8 cellular contexts compared by ENCODE assay signal in the genomic region with DNA sequence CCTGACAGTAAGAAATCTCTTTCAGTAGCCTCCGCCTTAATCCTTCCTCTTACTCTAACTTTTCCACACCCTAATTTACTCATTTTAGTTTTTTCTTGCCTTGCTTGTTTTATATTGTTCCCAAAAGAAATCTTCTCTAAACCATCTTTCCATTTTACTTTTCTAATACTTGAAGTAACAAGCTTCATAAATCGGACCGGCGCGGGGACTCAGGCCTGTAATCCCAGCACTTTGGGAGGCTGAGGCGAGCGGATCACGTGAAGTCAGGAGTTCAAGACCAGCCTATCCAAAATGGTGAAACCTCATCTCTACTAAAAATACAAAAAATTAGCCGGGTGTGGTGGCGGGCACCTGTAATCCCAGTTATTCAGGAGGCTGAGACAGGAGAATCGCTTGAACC. TPM values are rescaled to one million over a fixed set of nuclear protein-coding genes. Genes with fewer than 3 reads are reported as not detected.
DNase-seq lines count a peak whose midpoint lies in the region; ATAC-seq and TF ChIP-seq lines count a peak whose summit lies in the region.

No MANE protein-coding gene starts in this region.

- H3K4me3 ChIP-seq in Jurkat, Clone E6-1 (ENCODE audit: low read length): peak overlapping the region; percentile 55
- peak overlapping the region in 57 of 59 donors; percentile 49 to 85 (median 71) for H3K4me3 ChIP-seq in dorsolateral prefrontal cortex
- peak overlapping the region; percentile 42 for H3K4me3 ChIP-seq in neuron (ENCODE audit: low read length)

- H2AFZ ChIP-seq in neuron (ENCODE audit: low read depth, low read length): no peak overlapping the region

- H3K27ac ChIP-seq in C4-2B (peak overlapping the region; percentile 67; the same call in 1 of the 2 replicates), dorsolateral prefrontal cortex (peak overlapping the region in 12 of 59 donors; percentile 3 to 70 (median 49))

- no peak for TF ChIP-seq CTCF in C4-2B (conservative IDR thresholded peaks at IDR 0.05)
- no peak for TF ChIP-seq CTCF in dorsolateral prefrontal cortex (IDR thresholded peaks at IDR 0.05 in 54 of 56, conservative IDR thresholded peaks at IDR 0.05 in 2 of 56; ENCODE audit: low read depth in 1 of 56, partially characterized antibody in 56 of 56)

- no peaks in the 10 kb centered on the region for H3K9me3 ChIP-seq in neuron (ENCODE audit: low read length)

- DNase-seq in Jurkat, Clone E6-1 (ENCODE audit: low read depth, low spot score): no peak
- DNase-seq in dorsolateral prefrontal cortex (no peak), AG08395 (ENCODE audit: low spot score) (no peak), pons (ENCODE audit: low spot score) (no peak)

- H3K36me3 ChIP-seq in neuron (ENCODE audit: insufficient read depth, low read length): peaks cover 2% of the 10 kb centered on the region

- H3K4me1 ChIP-seq in neuron (ENCODE audit: insufficient read depth, low read length): no peaks in the 10 kb centered on the region

- no peaks in the 10 kb centered on the region for H3K27me3 ChIP-seq in dorsolateral prefrontal cortex
- no peaks in the 10 kb centered on the region for H3K27me3 ChIP-seq in neuron (ENCODE audit: insufficient read depth, low read length)

- intact Hi-C loops in dorsolateral prefrontal cortex (cut with DNase I): no loop called here

- ATAC-seq in GM21619 (IDR thresholded peaks at IDR 0.05; ENCODE audit: unreplicated experiment): no peak
- no peak for ATAC-seq in GM18511 (IDR thresholded peaks at IDR 0.05; ENCODE audit: unreplicated experiment)

RNA-seq across cellular contexts. Expression of a gene that starts 17.3 kb away (rescaled TPM):
- polyA plus RNA-seq in Jurkat, Clone E6-1 (2012; ENCODE audit: insufficient read depth, insufficient read length): 16.5 TPM
- 10 to 100 TPM; 55.2 to 94.4 (median 74.4) TPM for total RNA-seq in dorsolateral prefrontal cortex
